1 cellular context compared by ENCODE assay signal in genomic region chr12:122965356-122965755, GRCh38.
A peak's percentile ranks its signal among the peaks of the same experiment; 100 is the strongest.
TF ChIP-seq lines count a peak whose summit lies in the region.

No MANE protein-coding gene starts in this region.

TF ChIP-seq in K562, 482 proteins besides CTCF, POLR2A, EP300 and RAD21 (continued from another document):
- TF ChIP-seq MGA (IDR thresholded peaks at IDR 0.05) = no peak
- TF ChIP-seq ARID1B (IDR thresholded peaks at IDR 0.05) = no peak
- no peak for TF ChIP-seq TARDBP (IDR thresholded peaks at IDR 0.05)
- no peak for TF ChIP-seq ZNF3 (CRISPR knock-in tag; IDR thresholded peaks at IDR 0.05)
- no peak for TF ChIP-seq ZNF431 (CRISPR knock-in tag; IDR thresholded peaks at IDR 0.05)
- TF ChIP-seq ZNF79 (CRISPR knock-in tag; IDR thresholded peaks at IDR 0.05; ENCODE audit: low read depth) = no peak
- no peak for TF ChIP-seq NR2C1 (IDR thresholded peaks at IDR 0.05)
- no peak for TF ChIP-seq NR2C1 (tag; IDR thresholded peaks at IDR 0.05)
- TF ChIP-seq POLR2AphosphoS5 (IDR thresholded peaks at IDR 0.05; ENCODE audit: control insufficient read depth, insufficient read depth, low read depth, low read length) = no peak
- no peak for TF ChIP-seq HMBOX1 (IDR thresholded peaks at IDR 0.05)
- peak; percentile 26 for TF ChIP-seq RBBP5 (IDR thresholded peaks at IDR 0.05; ENCODE audit: borderline replicate concordance, insufficient read depth, low read length, poor library complexity, severe bottlenecking)
- no peak for TF ChIP-seq MLLT1 (IDR thresholded peaks at IDR 0.05)
- no peak for TF ChIP-seq NCOA1 (IDR thresholded peaks at IDR 0.05; ENCODE audit: low read depth)
- TF ChIP-seq ZBTB49 (CRISPR knock-in tag; IDR thresholded peaks at IDR 0.05; ENCODE audit: borderline replicate concordance) = no peak
- no peak for TF ChIP-seq ELF1 (tag; IDR thresholded peaks at IDR 0.05)
- TF ChIP-seq HINFP (tag; conservative IDR thresholded peaks at IDR 0.05; ENCODE audit: low read depth) = no peak
- TF ChIP-seq POU5F1 (IDR thresholded peaks at IDR 0.05; ENCODE audit: borderline replicate concordance, low read depth, low read length, partially characterized antibody) = no peak
- TF ChIP-seq BDP1 (IDR thresholded peaks at IDR 0.05; ENCODE audit: insufficient read depth, insufficient read length) = no peak
- TF ChIP-seq NR2C2 (CRISPR knock-in tag; IDR thresholded peaks at IDR 0.05) = no peak
- no peak for TF ChIP-seq NR2C2 (tag; IDR thresholded peaks at IDR 0.05)
- TF ChIP-seq MNT (conservative IDR thresholded peaks at IDR 0.05) = 0 out of 4 replicates have a peak, but pooled peaks of 1 of the 2 experiments have one; percentile 14
- TF ChIP-seq FIP1L1 (IDR thresholded peaks at IDR 0.05; ENCODE audit: low read depth, low read length, poor library complexity, severe bottlenecking) = no peak
- TF ChIP-seq CBX5 (IDR thresholded peaks at IDR 0.05; ENCODE audit: borderline replicate concordance, low read depth) = no peak
- no peak for TF ChIP-seq TRIM25 (IDR thresholded peaks at IDR 0.05; ENCODE audit: borderline replicate concordance)
- 0 out of 2 replicates have a peak, but pooled peaks have one; percentile 1 for TF ChIP-seq ZBTB7A (IDR thresholded peaks at IDR 0.05; ENCODE audit: borderline replicate concordance, control insufficient read depth, low read depth, low read length)
- TF ChIP-seq SIN3A (IDR thresholded peaks at IDR 0.05; ENCODE audit: borderline replicate concordance in 2 of 2, control insufficient read depth in 1 of 2, low read depth in 2 of 2, low read length in 2 of 2) = 0 out of 4 replicates have a peak, but pooled peaks of 1 of the 2 experiments have one; percentile 14
